Comparison of ENCODE assay signal across 13 cellular contexts in genomic region chr12:11732760-11733159, GRCh38.
A peak's percentile ranks its signal among the peaks of the same experiment; 100 is the strongest.
DNase-seq lines count a peak whose midpoint lies in the region; ATAC-seq and TF ChIP-seq lines count a peak whose summit lies in the region.
"Had no signal": no experiment of that assay in that cellular context is flagged by ENCODE, and none has a peak within 500 bp of the region (broad histone marks: within the 10 kb centered on the region; RNA-seq: fewer than 3 reads in every experiment).

No MANE protein-coding gene starts in this region.

- H3K9me3 Mint-ChIP-seq in activated CD4-positive, alpha-beta T cell treated with anti-CD3 and anti-CD28 coated beads for 36 hours (ENCODE audit: low read depth), result no peaks in the 10 kb centered on the region
- H3K9me3 Mint-ChIP-seq in H9, result no peaks in the 10 kb centered on the region
- no peaks in the 10 kb centered on the region for H3K9me3 Mint-ChIP-seq in activated naive CD8-positive, alpha-beta T cell (ENCODE audit: low read depth)

- peaks cover 23% of the 10 kb centered on the region for H3K36me3 Mint-ChIP-seq in activated CD4-positive, alpha-beta T cell treated with anti-CD3 and anti-CD28 coated beads for 36 hours (ENCODE audit: low read depth)
- H3K36me3 Mint-ChIP-seq in H9 (ENCODE audit: insufficient read depth in 1 of 3, low read depth in 3 of 3), result no peaks in the 10 kb centered on the region; a peak in 2 of 7 replicates
- H3K36me3 Mint-ChIP-seq in activated naive CD8-positive, alpha-beta T cell, result peaks cover 6% of the 10 kb centered on the region

- H4K20me1 ChIP-seq in H9 (ENCODE audit: control insufficient read depth, insufficient read depth, insufficient read length), result no peaks in the 10 kb centered on the region

- H3K14ac ChIP-seq in H9 (ENCODE audit: insufficient read depth, low read length), result no peak overlapping the region

- no peak overlapping the region for H3K18ac ChIP-seq in H9 (ENCODE audit: insufficient read length, low read depth, low read length)

- no peaks in the 10 kb centered on the region for H3K79me2 ChIP-seq in H9 (ENCODE audit: insufficient read depth, low read length)

- H3K23me2 ChIP-seq in H9 (ENCODE audit: insufficient read length, low read depth, low read length, poor library complexity, severe bottlenecking), result no peaks in the 10 kb centered on the region

- H3K4me1 ChIP-seq in H9 (ENCODE audit: insufficient read depth, low read length) (peaks cover 3% of the 10 kb centered on the region; the same call in 1 of the 2 replicates), neutrophil (ENCODE audit: control insufficient read depth in 1 of 2, insufficient read depth in 1 of 2, low read depth in 1 of 2, low read length in 1 of 2) (peaks cover 40 to 57% of the 10 kb centered on the region in 2 experiments), right lobe of liver (peaks cover 0 to 15% (median 2%) of the 10 kb centered on the region in 4 donors), adrenal gland (replicated peaks in 1 of 2) (peaks cover 9 to 33% of the 10 kb centered on the region in 2 donors)

- H4K8ac ChIP-seq in H9 (replicated peaks; ENCODE audit: insufficient read length, low read depth, low read length), result no peak overlapping the region

- H3K4me3 Mint-ChIP-seq in activated CD4-positive, alpha-beta T cell treated with anti-CD3 and anti-CD28 coated beads for 36 hours, result no peak overlapping the region
- H3K4me3 Mint-ChIP-seq in H9, result no peak overlapping the region
- peak overlapping the region; percentile 70 for H3K4me3 Mint-ChIP-seq in activated naive CD8-positive, alpha-beta T cell

- H2BK5ac ChIP-seq in H9 (ENCODE audit: insufficient read length, low read length), result no peak overlapping the region

- no peak overlapping the region for H3T11ph ChIP-seq in H9 (ENCODE audit: low read length)

- H2BK15ac ChIP-seq in H9 (ENCODE audit: low read depth, low read length), result no peak overlapping the region

- H3K9ac ChIP-seq in H9 (ENCODE audit: extremely low read depth, insufficient read length, low read length), result no peak overlapping the region

- no peaks in the 10 kb centered on the region for H3K79me1 ChIP-seq in H9 (ENCODE audit: insufficient read depth, low read depth, low read length, poor library complexity, severe bottlenecking)

- intact Hi-C loops in activated CD4-positive, alpha-beta T cell treated with anti-CD3 and anti-CD28 coated beads for 36 hours (cut with DNase I, micrococcal nuclease), result loop anchor here in 1 of 2 experiments (5.0 kb wide), 1 partner anchor 100 kb away; no protein-coding TSS in a partner anchor
- intact Hi-C loops in right lobe of liver (cut with DNase I) (no loop called here), adrenal gland (cut with DNase I) (no loop called here)

- peaks cover 85% of the 10 kb centered on the region for H3K4me1 Mint-ChIP-seq in activated CD4-positive, alpha-beta T cell treated with anti-CD3 and anti-CD28 coated beads for 36 hours
- H3K4me1 Mint-ChIP-seq in H9, result peaks cover 12 to 14% of the 10 kb centered on the region in 2 experiments
- H3K4me1 Mint-ChIP-seq in activated naive CD8-positive, alpha-beta T cell (ENCODE audit: low read depth), result peaks cover 63% of the 10 kb centered on the region

- H3K23ac ChIP-seq in H9 (ENCODE audit: insufficient read length, low read depth, low read length), result no peak overlapping the region

- H3K36me3 ChIP-seq in neutrophil (no peaks in the 10 kb centered on the region), right lobe of liver (no peaks in the 10 kb centered on the region), adrenal gland (replicated peaks in 1 of 2) (no peaks in the 10 kb centered on the region)

- no peak for ATAC-seq in activated CD4-positive, alpha-beta T cell treated with anti-CD3 and anti-CD28 coated beads for 36 hours
- ATAC-seq in right lobe of liver (no peak), GM18907 (IDR thresholded peaks at IDR 0.05; ENCODE audit: unreplicated experiment) (no peak)

- no peak overlapping the region for H2BK20ac ChIP-seq in H9 (ENCODE audit: low read depth, low read length, poor library complexity, severe bottlenecking)

- TF ChIP-seq POLR2A in right lobe of liver (IDR thresholded peaks at IDR 0.05), result no peak
- no peak for TF ChIP-seq POLR2A in adrenal gland (IDR thresholded peaks at IDR 0.05)

- H3K4me3 ChIP-seq in neutrophil (ENCODE audit: low read depth in 1 of 2, low read length in 1 of 2) (no peak overlapping the region), right lobe of liver (no peak overlapping the region), adrenal gland (no peak overlapping the region)
- H3K4me3 ChIP-seq: skin epidermis had no signal

- DNase-seq in activated CD4-positive, alpha-beta T cell treated with anti-CD3 and anti-CD28 coated beads for 36 hours, result no peak
- no peak for DNase-seq in activated CD4-positive, alpha-beta T cell treated with anti-CD3 and anti-CD28 coated beads for 48 hours
- no peak for DNase-seq in H9
- no peak for DNase-seq in right lobe of liver
- no peak for DNase-seq in adrenal gland
- DNase-seq: 8988T, COR-L47, mesendoderm, NCI-H2171 had no signal

- H4K91ac ChIP-seq in H9 (ENCODE audit: insufficient read length, low read depth, low read length), result no peak overlapping the region

- CTCF ChIA-PET in activated CD4-positive, alpha-beta T cell treated with anti-CD3 and anti-CD28 coated beads for 36 hours (lab: Charles Lee), result interaction anchor here (0.8 to 1.9 kb wide), 3 partner anchors 11 to 477 kb away, joined by 4 to 7 read pairs (median 5); no protein-coding TSS in a partner anchor

- H3K27me3 Mint-ChIP-seq in activated CD4-positive, alpha-beta T cell treated with anti-CD3 and anti-CD28 coated beads for 36 hours, result no peaks in the 10 kb centered on the region
- no peaks in the 10 kb centered on the region for H3K27me3 Mint-ChIP-seq in H9 (ENCODE audit: low read depth)
- H3K27me3 Mint-ChIP-seq in activated naive CD8-positive, alpha-beta T cell, result no peaks in the 10 kb centered on the region

- peak overlapping the region; percentile 87 for H3K27ac Mint-ChIP-seq in activated CD4-positive, alpha-beta T cell treated with anti-CD3 and anti-CD28 coated beads for 36 hours
- peak overlapping the region in 2 of 3 experiments; percentile 65 to 84; a peak in 3 of 7 replicates for H3K27ac Mint-ChIP-seq in H9
- H3K27ac Mint-ChIP-seq in activated naive CD8-positive, alpha-beta T cell, result peak overlapping the region; percentile 91

- no peak overlapping the region for H2BK12ac ChIP-seq in H9 (ENCODE audit: insufficient read length, low read depth, low read length)

- H3K9me3 ChIP-seq in H9 (ENCODE audit: control insufficient read depth, low read depth, low read length) (no peaks in the 10 kb centered on the region), neutrophil (no peaks in the 10 kb centered on the region), right lobe of liver (no peaks in the 10 kb centered on the region), adrenal gland (replicated peaks in 1 of 3) (no peaks in the 10 kb centered on the region)

- no peak overlapping the region for H3K4me2 ChIP-seq in H9 (ENCODE audit: insufficient read depth, insufficient read length, low read length)

- no peak overlapping the region for H2BK120ac ChIP-seq in H9 (ENCODE audit: low read depth, low read length, poor library complexity, severe bottlenecking)

- H3K27ac ChIP-seq in H9 (ENCODE audit: insufficient read length, low read depth, low read length), result no peak overlapping the region
- H3K27ac ChIP-seq in neutrophil, result peak overlapping the region; percentile 79
- no peak overlapping the region for H3K27ac ChIP-seq in right lobe of liver
- H3K27ac ChIP-seq in adrenal gland, result no peak overlapping the region

- TF ChIP-seq CTCF in H9 (conservative IDR thresholded peaks at IDR 0.05), result no peak
- no peak for TF ChIP-seq CTCF in neutrophil (IDR thresholded peaks at IDR 0.05)
- no peak for TF ChIP-seq CTCF in right lobe of liver (IDR thresholded peaks at IDR 0.05)
- TF ChIP-seq CTCF in adrenal gland (IDR thresholded peaks at IDR 0.05), result no peak

- no peak overlapping the region for H4K5ac ChIP-seq in H9 (ENCODE audit: insufficient read length, low read depth, low read length)

- no CpG with 5 or more reads among the region's 4 CpGs for WGBS in H9 (ENCODE audit: extremely low coverage, insufficient read length, low lambda C conversion rate)
- WGBS in right lobe of liver (ENCODE audit: insufficient coverage, low coverage, low lambda C conversion rate, missing lambda C conversion rate), result 81% methylated on average over 4 of the region's 4 CpGs
- 82 to 95% (median 91%) methylated on average over 4 of the region's 4 CpGs for WGBS in adrenal gland, 4 donors

- H2AK5ac ChIP-seq in H9 (ENCODE audit: insufficient read length, low read length), result no peak overlapping the region

- no peak overlapping the region for H3K4ac ChIP-seq in H9 (ENCODE audit: low read depth, low read length)

- POLR2A ChIA-PET in activated CD4-positive, alpha-beta T cell treated with anti-CD3 and anti-CD28 coated beads for 36 hours (lab: Charles Lee), result no interaction called here

- H2AFZ ChIP-seq in H9 (ENCODE audit: low read length), result no peak overlapping the region

- no peaks in the 10 kb centered on the region for H3K27me3 ChIP-seq in H9 (ENCODE audit: insufficient read depth, low read length)
- no peaks in the 10 kb centered on the region for H3K27me3 ChIP-seq in neutrophil
- no peaks in the 10 kb centered on the region for H3K27me3 ChIP-seq in right lobe of liver
- H3K27me3 ChIP-seq in adrenal gland, result no peaks in the 10 kb centered on the region

- no peak overlapping the region for H3K56ac ChIP-seq in H9 (ENCODE audit: insufficient read length, low read depth, low read length)
